ENCODE assay signal across 30 cellular contexts in the genomic region with DNA sequence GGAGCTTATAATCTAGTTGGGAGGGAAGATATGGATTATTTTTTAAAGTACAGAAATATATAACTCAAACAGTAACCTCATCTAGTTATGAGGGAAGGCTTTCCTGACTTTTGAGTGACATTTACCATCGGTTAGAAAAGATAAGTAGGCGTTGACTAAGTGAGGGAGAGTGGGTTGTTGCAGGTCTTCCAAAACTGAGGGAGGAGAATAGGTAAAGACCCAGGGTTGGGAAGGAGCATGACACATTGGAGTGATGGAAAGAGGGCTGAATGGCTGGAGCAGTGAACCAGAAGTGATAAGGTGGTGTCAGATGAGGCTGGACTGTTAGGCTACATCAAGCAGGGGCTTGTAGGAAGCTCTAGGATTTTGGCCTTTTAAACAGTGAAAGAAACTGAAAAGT.
"Had no signal": no experiment of that assay in that cellular context is flagged by ENCODE, and none has a peak within 500 bp of the region (broad histone marks: within the 10 kb centered on the region; RNA-seq: fewer than 3 reads in every experiment).

No MANE protein-coding gene starts in this region.

- H3K36me3 ChIP-seq: left lung, lower lobe of right lung, neural progenitor cell, neutrophil, right atrium auricular region, stomach, thyroid gland, transverse colon, upper lobe of left lung, vagina had no signal

- H3K79me2 ChIP-seq: parathyroid adenoma had no signal

- H3K9ac ChIP-seq: neural progenitor cell, parathyroid adenoma had no signal

- ATAC-seq: left colon; left lung; lower lobe of right lung; natural killer cell; psoas muscle; sciatic nerve; stimulated activated naive B cell treated with anti-CD40 and anti-IgM and Interleukin-4, amounts not matched to agents 10 μg/mL and 1 μg/mL and 100 μg/mL, for 72 hours; stimulated activated naive CD8-positive, alpha-beta T cell treated with anti-CD3 and anti-CD28 coated beads, Interleukin-15, Interleukin-2, amounts not matched to agents 100 U/mL and 50 U/mL, for 24 hours had no signal

- H3K4me3 ChIP-seq: left lung, lower lobe of right lung, neural progenitor cell, psoas muscle, right atrium auricular region, skin epidermis, stomach, testis, thyroid gland, transverse colon, upper lobe of left lung, vagina had no signal

- H3K27me3 ChIP-seq: left lung, neural progenitor cell, neutrophil, right atrium auricular region, stomach, testis, thyroid gland, transverse colon, upper lobe of left lung, vagina had no signal

- DNase-seq: hypothalamus; immature natural killer cell; kidney; left colon; left lung; lower lobe of right lung; mesendoderm; naive B cell; natural killer cell; nephron progenitor cell; occipital lobe; psoas muscle; stimulated activated CD4-positive, alpha-beta T cell treated with anti-CD3 and anti-CD28 coated beads, Interleukin-12 subunit alpha, Interleukin-12 subunit beta, amount 100 ng/mL, for 4 hours; stimulated activated CD4-positive, alpha-beta T cell treated with anti-CD3 and anti-CD28 coated beads, Interleukin-15, amount 100 ng/mL, for 24 hours; stimulated activated CD4-positive, alpha-beta T cell treated with anti-CD3 and anti-CD28 coated beads, Interleukin-2, amount 100 ng/mL, for 24 hours; stimulated activated CD4-positive, alpha-beta T cell treated with anti-CD3 and anti-CD28 coated beads, Interleukin-4, amount 100 ng/mL, for 1 hour; stimulated activated naive B cell treated with anti-CD40 and anti-IgM and Interleukin-4, amounts not matched to agents 10 μg/mL and 1 μg/mL and 100 μg/mL, for 72 hours; stimulated activated naive CD8-positive, alpha-beta T cell treated with anti-CD3 and anti-CD28 coated beads, Interleukin-15, Interleukin-2, amounts not matched to agents 100 U/mL and 50 U/mL, for 24 hours; stomach; testis; thyroid gland; transverse colon; upper lobe of left lung had no signal

- H3K9me3 ChIP-seq: left lung, lower lobe of right lung, neutrophil, psoas muscle, right atrium auricular region, stomach, testis, thyroid gland, transverse colon, upper lobe of left lung, vagina had no signal

- H2AFZ ChIP-seq: neural progenitor cell, parathyroid adenoma had no signal

- H3K27ac ChIP-seq: left lung, lower lobe of right lung, neural progenitor cell, neutrophil, parathyroid adenoma, psoas muscle, right atrium auricular region, skin epidermis, stomach, testis, thyroid gland, transverse colon, upper lobe of left lung, vagina had no signal

- H3K4me2 ChIP-seq: neural progenitor cell had no signal

- H3K4me1 ChIP-seq: left lung, lower lobe of right lung, neural progenitor cell, parathyroid adenoma, psoas muscle, right atrium auricular region, stomach, testis, thyroid gland, transverse colon, upper lobe of left lung, vagina had no signal
